ENCODE assay signal across 8 cellular contexts in the genomic region with DNA sequence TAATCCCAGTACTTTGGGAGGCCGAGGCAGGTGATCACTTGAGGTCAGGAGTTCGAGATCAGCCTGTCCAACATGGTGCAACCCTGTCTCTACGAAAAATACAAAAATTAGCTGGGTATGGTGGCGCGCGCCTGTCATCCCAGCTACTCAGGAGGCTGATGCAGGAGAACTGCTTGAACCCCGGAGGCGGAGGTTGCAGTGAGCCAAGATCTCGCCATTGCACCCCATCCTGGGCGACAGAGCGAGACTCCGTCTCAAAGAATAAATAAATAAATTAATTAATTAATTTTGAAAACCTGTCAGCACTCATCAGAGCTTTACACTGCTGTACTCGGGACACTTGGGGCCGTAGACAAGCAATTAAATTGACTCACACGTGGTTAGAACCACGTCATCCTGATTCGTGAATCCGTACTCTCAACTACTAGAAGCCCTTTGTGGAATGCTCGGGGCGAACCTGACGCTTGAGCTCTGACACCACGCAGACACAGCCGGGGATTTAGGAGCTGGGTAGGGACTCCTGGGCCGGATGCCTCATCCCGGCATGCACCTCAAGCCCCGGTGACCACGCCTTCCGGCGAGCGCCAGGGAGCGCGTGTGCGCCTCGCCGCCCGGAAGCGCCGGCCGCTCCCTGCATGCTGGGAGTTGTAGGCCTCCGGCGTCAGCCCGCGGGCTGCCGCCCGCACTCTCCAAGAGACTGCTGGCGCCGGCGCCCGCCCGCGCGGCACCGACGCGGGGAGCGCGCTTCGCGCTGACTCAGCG. TPM values are rescaled to one million over a fixed set of nuclear protein-coding genes. Genes with fewer than 3 reads are reported as not detected.
DNase-seq lines count a peak whose midpoint lies in the region; TF ChIP-seq lines count a peak whose summit lies in the region.

A gene with protein sequence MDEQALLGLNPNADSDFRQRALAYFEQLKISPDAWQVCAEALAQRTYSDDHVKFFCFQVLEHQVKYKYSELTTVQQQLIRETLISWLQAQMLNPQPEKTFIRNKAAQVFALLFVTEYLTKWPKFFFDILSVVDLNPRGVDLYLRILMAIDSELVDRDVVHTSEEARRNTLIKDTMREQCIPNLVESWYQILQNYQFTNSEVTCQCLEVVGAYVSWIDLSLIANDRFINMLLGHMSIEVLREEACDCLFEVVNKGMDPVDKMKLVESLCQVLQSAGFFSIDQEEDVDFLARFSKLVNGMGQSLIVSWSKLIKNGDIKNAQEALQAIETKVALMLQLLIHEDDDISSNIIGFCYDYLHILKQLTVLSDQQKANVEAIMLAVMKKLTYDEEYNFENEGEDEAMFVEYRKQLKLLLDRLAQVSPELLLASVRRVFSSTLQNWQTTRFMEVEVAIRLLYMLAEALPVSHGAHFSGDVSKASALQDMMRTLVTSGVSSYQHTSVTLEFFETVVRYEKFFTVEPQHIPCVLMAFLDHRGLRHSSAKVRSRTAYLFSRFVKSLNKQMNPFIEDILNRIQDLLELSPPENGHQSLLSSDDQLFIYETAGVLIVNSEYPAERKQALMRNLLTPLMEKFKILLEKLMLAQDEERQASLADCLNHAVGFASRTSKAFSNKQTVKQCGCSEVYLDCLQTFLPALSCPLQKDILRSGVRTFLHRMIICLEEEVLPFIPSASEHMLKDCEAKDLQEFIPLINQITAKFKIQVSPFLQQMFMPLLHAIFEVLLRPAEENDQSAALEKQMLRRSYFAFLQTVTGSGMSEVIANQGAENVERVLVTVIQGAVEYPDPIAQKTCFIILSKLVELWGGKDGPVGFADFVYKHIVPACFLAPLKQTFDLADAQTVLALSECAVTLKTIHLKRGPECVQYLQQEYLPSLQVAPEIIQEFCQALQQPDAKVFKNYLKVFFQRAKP (plus strand): TSS at position 685 of the 762 bp plus-strand sequence. CDS start 5,644 bp downstream, outside the sequence.

- POLR2A ChIA-PET in activated CD8-positive, alpha-beta memory T cell treated with anti-CD3 and anti-CD28 coated beads for 36 hours (lab: Charles Lee), result interaction anchor here (0.6 to 1.5 kb wide), 4 partner anchors 10 to 182 kb away, joined by 3 to 6 read pairs (median 4); a partner anchor contains a TSS

- DNase-seq in COLO668 (lab: John Stamatoyannopoulos, UW; ENCODE audit: unreplicated experiment) (peak; percentile 99), GM20000 (ENCODE audit: low spot score) (peak; percentile 97), HS-5 (ENCODE audit: low read depth) (peak; percentile 92), NK-92 (lab: John Stamatoyannopoulos, UW; ENCODE audit: unreplicated experiment) (peak; percentile 34), lung microvascular endothelial cell (ENCODE audit: low read depth in 2 of 2) (peak; percentile 97 to 99)
- DNase-seq in effector CD8-positive, alpha-beta T cell (lab: John Stamatoyannopoulos, UW), result peak; percentile 84
- DNase-seq in stimulated activated CD8-positive, alpha-beta memory T cell treated with anti-CD3 and anti-CD28 coated beads, Interleukin-12 subunit alpha, Interleukin-12 subunit beta, amount 100 ng/mL, for 1 hour (ENCODE audit: low read depth), result peak; percentile 79

- CTCF ChIA-PET in activated CD8-positive, alpha-beta memory T cell treated with anti-CD3 and anti-CD28 coated beads for 36 hours (lab: Charles Lee), result interaction anchor here (0.9 kb wide), 1 partner anchor 623 kb away, joined by 3 read pairs; no protein-coding TSS in a partner anchor

- no peak for TF ChIP-seq CTCF in GM20000 (IDR thresholded peaks at IDR 0.05; ENCODE audit: extremely low read depth, missing control alignments)

RNA-seq across cellular contexts. Expression of the gene that starts here (rescaled TPM):
- 100 to 1,000 TPM; 163 to 174 TPM for total RNA-seq in activated CD8-positive, alpha-beta memory T cell treated with anti-CD3 and anti-CD28 coated beads for 36 hours
- 33.1 and 44.8 TPM in 2 replicates for total RNA-seq in lung microvascular endothelial cell

Comparison
In these comparisons a context has a peak if more than half of its experiments do, and no peak if none do; other contexts are left out.
1. Peak in every context shown above with its lines: DNase-seq.
2. DNase-seq: peak in every context shown above with its lines; median percentile 99 in COLO668; 98 in lung microvascular endothelial cell; 97 in GM20000; 92 in HS-5; 84 in effector CD8-positive, alpha-beta T cell; 79 in stimulated activated CD8-positive, alpha-beta memory T cell treated with anti-CD3 and anti-CD28 coated beads, Interleukin-12 subunit alpha, Interleukin-12 subunit beta, amount 100 ng/mL, for 1 hour; 34 in NK-92.